14 cellular contexts compared by ENCODE assay signal in the genomic region with DNA sequence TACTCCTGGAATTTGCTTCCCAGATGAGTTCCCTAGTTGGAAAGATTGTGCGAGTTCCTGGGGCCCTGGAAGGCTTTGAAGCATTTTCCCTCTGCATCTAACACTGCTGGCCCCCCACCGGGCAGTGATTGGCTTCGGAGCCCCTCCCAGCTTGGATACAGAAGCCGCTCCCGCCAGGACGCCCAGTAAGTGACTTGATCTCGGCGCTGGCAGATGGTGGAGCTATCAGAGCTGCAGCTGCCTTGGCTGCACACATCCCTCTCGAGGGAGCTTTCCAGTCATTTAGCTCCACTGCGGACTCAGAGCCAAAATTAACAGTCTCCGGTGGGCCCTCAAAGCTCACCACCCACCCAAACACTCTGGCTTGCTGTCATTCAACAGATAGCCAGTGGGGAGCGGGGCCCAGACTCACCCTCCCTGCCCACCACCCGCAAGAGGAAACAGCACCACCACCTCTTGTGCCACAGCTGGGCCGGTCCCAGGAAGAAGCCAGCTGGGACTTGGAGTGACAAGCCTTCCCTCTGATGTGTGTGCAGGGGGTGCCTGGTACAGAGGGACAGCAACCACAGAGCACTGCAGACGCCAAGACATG.
DNase-seq lines count a peak whose midpoint lies in the region; TF ChIP-seq lines count a peak whose summit lies in the region.
"Had no signal": no experiment of that assay in that cellular context is flagged by ENCODE, and none has a peak within 500 bp of the region (broad histone marks: within the 10 kb centered on the region; RNA-seq: fewer than 3 reads in every experiment).

No MANE protein-coding gene starts in this region.

- no peak overlapping the region for H3K4me3 ChIP-seq in prostate gland

- H3K9me3 ChIP-seq in prostate gland, result no peaks in the 10 kb centered on the region

- intact Hi-C loops in prostate gland (cut with DNase I), result no loop called here

- no peak for TF ChIP-seq CTCF in prostate gland (IDR thresholded peaks at IDR 0.05)

- peaks cover 4% of the 10 kb centered on the region for H3K27me3 ChIP-seq in prostate gland (replicated peaks; ENCODE audit: insufficient read depth)

- no peaks in the 10 kb centered on the region for H3K36me3 ChIP-seq in prostate gland

- WGBS in prostate gland, result 40% methylated on average over 15 of the region's 15 CpGs

- no peaks in the 10 kb centered on the region for H3K4me1 ChIP-seq in prostate gland (replicated peaks)
- H3K4me1 ChIP-seq: parathyroid adenoma had no signal

- DNase-seq in NCI-H1417 (lab: John Stamatoyannopoulos, UW) (peak; percentile 51 to 79 (median 52)), NCI-H1417 treated with DMSO at 0.1 percent for 48 hours (lab: John Stamatoyannopoulos, UW) (no peak), NCI-H82 (lab: John Stamatoyannopoulos, UW) (peak; percentile 91), iPS DF 19.7 (ENCODE audit: low read depth, low spot score) (peak; percentile 35), prostate gland (ENCODE audit: low spot score) (no peak), GDM1 (lab: John Stamatoyannopoulos, UW) (no peak), DMS53 treated with DMSO at 0.1 percent for 48 hours (lab: John Stamatoyannopoulos, UW; ENCODE audit: unreplicated experiment) (no peak)
- DNase-seq: dermis blood vessel endothelial cell; DND-41; foreskin fibroblast; stimulated activated CD4-positive, alpha-beta T cell treated with anti-CD3 and anti-CD28 coated beads, Interleukin-4, amount 100 ng/mL, for 1 hour had no signal

- H3K27ac ChIP-seq in temporal lobe (ENCODE audit: low read depth, low read length), result peak overlapping the region; percentile 98
- no peak overlapping the region for H3K27ac ChIP-seq in prostate gland
- H3K27ac ChIP-seq: 22Rv1, parathyroid adenoma had no signal

- TF ChIP-seq POLR2A in prostate gland (IDR thresholded peaks at IDR 0.05), result no peak

Comparison
In these comparisons a context has a peak if more than half of its experiments do, and no peak if none do; other contexts are left out.
1. DNase-seq: peak in NCI-H1417 (3 of 3), NCI-H82 (single experiment) and iPS DF 19.7 (single experiment); none in NCI-H1417 treated with DMSO at 0.1 percent for 48 hours (single experiment), prostate gland (single experiment), GDM1 (single experiment) and DMS53 treated with DMSO at 0.1 percent for 48 hours (single experiment).